ENCODE assay signal across 32 cellular contexts in the genomic region with DNA sequence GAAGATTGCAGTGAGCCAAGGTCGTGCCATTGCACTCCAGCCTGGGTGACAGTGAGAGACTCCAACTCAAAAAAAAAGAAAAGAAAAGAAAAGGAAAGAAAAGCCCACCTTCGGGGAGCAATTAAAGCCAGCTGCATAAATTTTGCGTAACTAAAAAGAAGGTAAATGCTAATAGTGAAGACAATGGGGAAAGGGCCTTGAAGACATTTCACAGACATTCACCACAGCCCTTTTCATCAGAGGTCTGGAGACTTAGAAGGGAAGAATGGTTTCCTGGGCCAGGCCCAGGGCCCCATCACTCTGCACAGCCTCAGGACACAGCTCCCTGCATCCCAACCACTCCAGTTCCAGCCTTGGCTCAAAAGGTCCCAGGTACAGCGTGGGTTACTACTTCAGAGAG.
"Had no signal": no experiment of that assay in that cellular context is flagged by ENCODE, and none has a peak within 500 bp of the region (broad histone marks: within the 10 kb centered on the region; RNA-seq: fewer than 3 reads in every experiment).

No MANE protein-coding gene starts in this region.

- ATAC-seq: activated naive CD8-positive, alpha-beta T cell treated with anti-CD3 and anti-CD28 coated beads, Interleukin-2, amount 50 U/mL, for 24 hours; activated T-cell treated with anti-CD3 and anti-CD28 coated beads, Interleukin-2, amount 50 U/mL, for 72 hours; body of pancreas; effector memory CD8-positive, alpha-beta T cell; gastroesophageal sphincter; heart right ventricle; T-helper 17 cell had no signal

- H3K27me3 Mint-ChIP-seq: activated naive CD8-positive, alpha-beta T cell treated with anti-CD3 and anti-CD28 coated beads for 36 hours had no signal

- H3K9me3 ChIP-seq: body of pancreas had no signal

- H3K27me3 ChIP-seq: adrenal gland, body of pancreas, hepatocyte had no signal

- H3K4me3 ChIP-seq: adrenal gland, body of pancreas, esophagus squamous epithelium, gastroesophageal sphincter, heart right ventricle, hepatocyte had no signal

- H3K9me3 Mint-ChIP-seq: effector memory CD8-positive, alpha-beta T cell had no signal

- H3K79me2 ChIP-seq: hepatocyte had no signal

- H2AFZ ChIP-seq: hepatocyte had no signal

- H3K27ac ChIP-seq: adrenal gland, body of pancreas, epithelial cell of prostate, esophagus squamous epithelium, gastroesophageal sphincter, heart right ventricle, hepatocyte had no signal

- H3K4me2 ChIP-seq: hepatocyte had no signal

- H3K4me1 ChIP-seq: adrenal gland, body of pancreas, esophagus squamous epithelium, gastroesophageal sphincter had no signal

- DNase-seq: activated CD4-positive, alpha-beta memory T cell treated with anti-CD3 and anti-CD28 coated beads, Interleukin-2, amount 10 ng/mL, durations not matched to agents 7 days and 5 days; activated CD4-positive, alpha-beta T cell treated with anti-CD3 and anti-CD28 coated beads for 1 hour; activated CD4-positive, alpha-beta T cell treated with anti-CD3 and anti-CD28 coated beads for 4 hours; activated CD4-positive, alpha-beta T cell treated with anti-CD3 and anti-CD28 coated beads, Interleukin-2, amount 10 ng/mL, durations not matched to agents 7 days and 5 days; activated CD4-positive, alpha-beta T cell treated with anti-CD3 and anti-CD28 coated beads, Interleukin-2, amount 50 U/mL, for 4 hours; activated CD8-positive, alpha-beta memory T cell treated with anti-CD3 and anti-CD28 coated beads, Interleukin-2, amount 50 U/mL, for 48 hours; activated gamma-delta T cell; activated naive CD4-positive, alpha-beta T cell; activated naive CD4-positive, alpha-beta T cell treated with anti-CD3 and anti-CD28 coated beads, Interleukin-2, amount 50 U/mL, for 16 hours; activated naive CD8-positive, alpha-beta T cell treated with anti-CD3 and anti-CD28 coated beads for 36 hours; activated naive CD8-positive, alpha-beta T cell treated with anti-CD3 and anti-CD28 coated beads, Interleukin-2, amount 50 U/mL, for 24 hours; activated T-cell treated with anti-CD3 and anti-CD28 coated beads for 4 hours; activated T-cell treated with anti-CD3 and anti-CD28 coated beads, Interleukin-2, amount 50 U/mL, for 24 hours; activated T-cell treated with anti-CD3 and anti-CD28 coated beads, Interleukin-2, amount 50 U/mL, for 72 hours; adrenal gland; amygdala; aorta; body of pancreas; caudate nucleus; cortex of kidney; dermis blood vessel endothelial cell; effector CD4-positive, alpha-beta T cell; effector memory CD8-positive, alpha-beta T cell; esophagus squamous epithelium; foreskin melanocyte; heart right ventricle; T-helper 17 cell; T1000 had no signal

- H3K36me3 ChIP-seq: adrenal gland, esophagus squamous epithelium, gastroesophageal sphincter, heart right ventricle had no signal

- H3K4me3 Mint-ChIP-seq: activated CD4-positive, alpha-beta memory T cell treated with anti-CD3 and anti-CD28 coated beads, Interleukin-2, amount 10 ng/mL, durations not matched to agents 7 days and 5 days; activated CD4-positive, alpha-beta T cell treated with anti-CD3 and anti-CD28 coated beads, Interleukin-2, amount 10 ng/mL, durations not matched to agents 7 days and 5 days; activated naive CD8-positive, alpha-beta T cell treated with anti-CD3 and anti-CD28 coated beads for 36 hours; activated naive CD8-positive, alpha-beta T cell treated with anti-CD3 and anti-CD28 coated beads, Interleukin-2, amount 50 U/mL, for 24 hours; activated T-cell treated with anti-CD3 and anti-CD28 coated beads, Interleukin-2, amount 50 U/mL, for 24 hours; activated T-cell treated with anti-CD3 and anti-CD28 coated beads, Interleukin-2, amount 50 U/mL, for 72 hours; effector memory CD8-positive, alpha-beta T cell; T-helper 17 cell; T-helper 2 cell treated with Interferon-gamma antibody and Interleukin-4, amounts not matched to agents 5 μg/mL and 100 μg/mL, for 36 hours had no signal

- H3K27ac Mint-ChIP-seq: activated CD4-positive, alpha-beta memory T cell treated with anti-CD3 and anti-CD28 coated beads, Interleukin-2, amount 10 ng/mL, durations not matched to agents 7 days and 5 days; activated CD4-positive, alpha-beta T cell treated with anti-CD3 and anti-CD28 coated beads, Interleukin-2, amount 10 ng/mL, durations not matched to agents 7 days and 5 days; activated naive CD8-positive, alpha-beta T cell treated with anti-CD3 and anti-CD28 coated beads for 36 hours; activated naive CD8-positive, alpha-beta T cell treated with anti-CD3 and anti-CD28 coated beads, Interleukin-2, amount 50 U/mL, for 24 hours; activated T-cell treated with anti-CD3 and anti-CD28 coated beads, Interleukin-2, amount 50 U/mL, for 24 hours; activated T-cell treated with anti-CD3 and anti-CD28 coated beads, Interleukin-2, amount 50 U/mL, for 72 hours; effector memory CD8-positive, alpha-beta T cell; T-helper 17 cell; T-helper 2 cell treated with Interferon-gamma antibody and Interleukin-4, amounts not matched to agents 5 μg/mL and 100 μg/mL, for 36 hours had no signal
